18 cellular contexts compared by ENCODE assay signal in genomic region chrX:109440475-109440874, GRCh38. TPM values are rescaled to one million over a fixed set of nuclear protein-coding genes. Genes with fewer than 3 reads are reported as not detected.
DNase-seq lines count a peak whose midpoint lies in the region; ATAC-seq and TF ChIP-seq lines count a peak whose summit lies in the region.
"Had no signal": no experiment of that assay in that cellular context is flagged by ENCODE, and none has a peak within 500 bp of the region (broad histone marks: within the 10 kb centered on the region; RNA-seq: fewer than 3 reads in every experiment).

No MANE protein-coding gene starts in this region.

- H3K27ac ChIP-seq in OCI-LY7 (ENCODE audit: low read depth, low read length, poor library complexity, severe bottlenecking) = no peak overlapping the region
- H3K27ac ChIP-seq: colonic mucosa had no signal

- H2AFZ ChIP-seq in OCI-LY7 (ENCODE audit: low read length) = no peak overlapping the region
- H2AFZ ChIP-seq: GM23338 had no signal

- H3K79me2 ChIP-seq in OCI-LY7 (ENCODE audit: insufficient read depth, low read depth, low read length) = no peaks in the 10 kb centered on the region

- H3K4me1 ChIP-seq in OCI-LY7 (ENCODE audit: insufficient read depth, low read length, poor library complexity, severe bottlenecking) = no peaks in the 10 kb centered on the region
- H3K4me1 ChIP-seq: BE2C, colonic mucosa had no signal

- intact Hi-C loops in OCI-LY7 (cut with micrococcal nuclease; ENCODE audit: unreplicated experiment) = no loop called here

- no peaks in the 10 kb centered on the region for H3K36me3 ChIP-seq in OCI-LY7 (ENCODE audit: insufficient read depth, low read length)
- H3K36me3 ChIP-seq: BE2C, colonic mucosa had no signal

- POLR2A ChIA-PET in OCI-LY7 (lab: Charles Lee) = interaction anchor here (0.6 to 1.0 kb wide), 2 partner anchors 12 to 154 kb away, joined by 3 to 5 read pairs; no protein-coding TSS in a partner anchor

- no peak for TF ChIP-seq CTCF in OCI-LY7 (conservative IDR thresholded peaks at IDR 0.05; ENCODE audit: low read length)

- ATAC-seq in GM18502 (IDR thresholded peaks at IDR 0.05; ENCODE audit: poor library complexity, unreplicated experiment) (peak; percentile 90), GM21515 (IDR thresholded peaks at IDR 0.05; ENCODE audit: unreplicated experiment) (peak; percentile 82), HG03108 (IDR thresholded peaks at IDR 0.05; ENCODE audit: unreplicated experiment) (peak; percentile 89), HG03045 (IDR thresholded peaks at IDR 0.05; ENCODE audit: unreplicated experiment) (no peak)
- ATAC-seq: GM23338, left ventricle myocardium superior had no signal

- H3K9me2 ChIP-seq in OCI-LY7 (ENCODE audit: insufficient read depth, low read length) = no peaks in the 10 kb centered on the region

- H3K4me3 ChIP-seq in OCI-LY7 (ENCODE audit: low read depth, low read length, poor library complexity, severe bottlenecking) = no peak overlapping the region
- H3K4me3 ChIP-seq: colonic mucosa, GM23338 had no signal

- H3K9me3 ChIP-seq in OCI-LY7 (ENCODE audit: low read length) = no peaks in the 10 kb centered on the region
- H3K9me3 ChIP-seq: BE2C, colonic mucosa had no signal

- no peaks in the 10 kb centered on the region for H4K20me1 ChIP-seq in OCI-LY7 (ENCODE audit: insufficient read depth, low read length)

- no TSS peak for BruUV-seq in OCI-LY7 (replicated peaks; lab: Mats Ljungman, UMichigan)

- H3K4me2 ChIP-seq in OCI-LY7 (ENCODE audit: low read length) = no peak overlapping the region
- H3K4me2 ChIP-seq: GM23338 had no signal

- CTCF ChIA-PET in OCI-LY7 (lab: Charles Lee; ENCODE audit: unreplicated experiment) = no interaction called here

- peak; percentile 2 for DNase-seq in OCI-LY7 (ENCODE audit: low spot score)
- no peak for DNase-seq in SW480 (ENCODE audit: low spot score)
- DNase-seq in stimulated activated CD4-positive, alpha-beta T cell treated with anti-CD3 and anti-CD28 coated beads, Interleukin-4, amount 100 ng/mL, for 1 hour = no peak
- DNase-seq in SHP77 treated with DMSO at 0.1 percent for 48 hours (lab: John Stamatoyannopoulos, UW) = no peak
- DNase-seq: activated CD4-positive, CD25-positive, alpha-beta regulatory T cell; activated gamma-delta T cell; BE2C; colonic mucosa; left ventricle myocardium superior; NCI-H2107; stimulated activated CD4-positive, alpha-beta T cell treated with anti-CD3 and anti-CD28 coated beads, Interleukin-15, amount 100 ng/mL, for 24 hours; stimulated activated naive CD4-positive, alpha-beta T cell had no signal

RNA-seq across cellular contexts. Expression of gene GUCY2F, which starts 41.4 kb away (rescaled TPM):
- not detected in 2 replicates for total RNA-seq in OCI-LY7 (2014; rRNA removed; shearing (Covaris generic))
- total RNA-seq in OCI-LY7 (2022) = not detected in 2 replicates
- total RNA-seq: colonic mucosa, glomerular endothelial cell, left ventricle myocardium superior had no signal
